ENCODE assay signal across 15 cellular contexts in genomic region chr3:113254171-113254947, GRCh38. TPM values are rescaled to one million over a fixed set of nuclear protein-coding genes. Genes with fewer than 3 reads are reported as not detected.
DNase-seq lines count a peak whose midpoint lies in the region; ATAC-seq and TF ChIP-seq lines count a peak whose summit lies in the region.
"Had no signal": no experiment of that assay in that cellular context is flagged by ENCODE, and none has a peak within 500 bp of the region (broad histone marks: within the 10 kb centered on the region; RNA-seq: fewer than 3 reads in every experiment).

No MANE protein-coding gene starts in this region.

- no peaks in the 10 kb centered on the region for H3K79me2 ChIP-seq in trophoblast cell (ENCODE audit: control insufficient read depth, insufficient read depth, low read length, poor library complexity)

- H2BK12ac ChIP-seq in trophoblast cell (ENCODE audit: low read length): no peak overlapping the region

- no peak overlapping the region for H4K8ac ChIP-seq in trophoblast cell (ENCODE audit: low read depth, low read length)

- no peak overlapping the region for H3K9ac ChIP-seq in trophoblast cell (ENCODE audit: low read length)

- H3K27me3 ChIP-seq in esophagus (ENCODE audit: control insufficient read depth in 1 of 2, insufficient read depth in 2 of 2, low read length in 2 of 2): no peaks in the 10 kb centered on the region
- no peaks in the 10 kb centered on the region for H3K27me3 ChIP-seq in testis
- H3K27me3 ChIP-seq in trophoblast cell (ENCODE audit: insufficient read depth, low read length): no peaks in the 10 kb centered on the region

- H3K14ac ChIP-seq in trophoblast cell (ENCODE audit: low read length): no peak overlapping the region

- no peaks in the 10 kb centered on the region for H3K79me1 ChIP-seq in trophoblast cell (ENCODE audit: low read length)

- no peak overlapping the region for H3K4me2 ChIP-seq in trophoblast cell (ENCODE audit: low read length)

- H4K12ac ChIP-seq in trophoblast cell (ENCODE audit: low read depth, low read length): no peak overlapping the region

- no peak overlapping the region for H3K23ac ChIP-seq in trophoblast cell (ENCODE audit: low read length)

- H3K4me1 Mint-ChIP-seq in activated T-cell treated with anti-CD3 and anti-CD28 coated beads, Interleukin-2, amount 50 U/mL, for 4 hours (ENCODE audit: low read depth): no peaks in the 10 kb centered on the region
- H3K4me1 Mint-ChIP-seq: stimulated activated naive CD8-positive, alpha-beta T cell treated with anti-CD3 and anti-CD28 coated beads, Interleukin-15, amount 100 ng/mL, for 72 hours had no signal

- no peak overlapping the region for H3K4ac ChIP-seq in trophoblast cell (ENCODE audit: low read depth, low read length)

- no peak overlapping the region for H3K18ac ChIP-seq in trophoblast cell (ENCODE audit: low read length)

- peak overlapping the region; percentile 57 to 64 for H3K27ac ChIP-seq in esophagus (ENCODE audit: low read depth in 2 of 2, low read length in 1 of 2)
- H3K27ac ChIP-seq in testis: peak overlapping the region; percentile 15 to 51
- no peak overlapping the region for H3K27ac ChIP-seq in trophoblast cell (ENCODE audit: low read depth, low read length)

- 34 to 55% methylated on average over 14 of the region's 14 CpGs for WGBS in esophagus, 2 donors
- 47 to 71% methylated on average over 14 of the region's 14 CpGs for WGBS in testis, 2 donors
- no CpG with 5 or more reads among the region's 14 CpGs for WGBS in trophoblast cell (ENCODE audit: extremely low coverage, insufficient coverage, insufficient read length)

- H3K27me3 Mint-ChIP-seq in activated T-cell treated with anti-CD3 and anti-CD28 coated beads, Interleukin-2, amount 50 U/mL, for 4 hours (ENCODE audit: low read depth): peaks cover 3% of the 10 kb centered on the region
- H3K27me3 Mint-ChIP-seq: CD4-positive, alpha-beta T cell; stimulated activated naive CD8-positive, alpha-beta T cell treated with anti-CD3 and anti-CD28 coated beads, Interleukin-15, amount 100 ng/mL, for 72 hours had no signal

- no peak overlapping the region for H4K91ac ChIP-seq in trophoblast cell (ENCODE audit: low read depth, low read length)

- intact Hi-C loops in testis (cut with DNase I; ENCODE audit: low total_unique reads): no loop called here

- no peak for TF ChIP-seq CTCF in testis (IDR thresholded peaks at IDR 0.05)

- H2BK5ac ChIP-seq in trophoblast cell (ENCODE audit: low read depth, low read length, poor library complexity): no peak overlapping the region

- ATAC-seq in GM19455 (IDR thresholded peaks at IDR 0.05; ENCODE audit: unreplicated experiment): no peak
- no peak for ATAC-seq in activated T-cell treated with anti-CD3 and anti-CD28 coated beads, Interleukin-2, amount 50 U/mL, for 4 hours
- ATAC-seq: stimulated activated naive CD8-positive, alpha-beta T cell treated with anti-CD3 and anti-CD28 coated beads, Interleukin-15, amount 100 ng/mL, for 72 hours had no signal

- no peak overlapping the region for H2BK120ac ChIP-seq in trophoblast cell (ENCODE audit: insufficient read depth, low read length, poor library complexity)

- no peaks in the 10 kb centered on the region for H3K36me3 Mint-ChIP-seq in activated T-cell treated with anti-CD3 and anti-CD28 coated beads, Interleukin-2, amount 50 U/mL, for 4 hours (ENCODE audit: insufficient read depth)

- H3K4me1 ChIP-seq in esophagus (ENCODE audit: control insufficient read depth in 2 of 2, insufficient read depth in 2 of 2, low read length in 1 of 2) (peaks cover 9 to 15% of the 10 kb centered on the region in 2 donors), testis (peaks cover 16% of the 10 kb centered on the region), trophoblast cell (ENCODE audit: control insufficient read depth in 1 of 2, insufficient read depth in 2 of 2, low read length in 2 of 2) (no peaks in the 10 kb centered on the region)

- DNase-seq in NCI-H446 treated with DMSO at 0.1 percent for 48 hours (lab: John Stamatoyannopoulos, UW) (peak; percentile 75), midbrain (lab: John Stamatoyannopoulos, UW) (peak; percentile 16), testis (no peak), NCI-H2107 treated with DMSO at 0.1 percent for 48 hours (lab: John Stamatoyannopoulos, UW; ENCODE audit: unreplicated experiment) (no peak), trophoblast cell (no peak)
- no peak for DNase-seq in activated T-cell treated with anti-CD3 and anti-CD28 coated beads, Interleukin-2, amount 50 U/mL, for 4 hours
- DNase-seq: activated CD4-positive, alpha-beta T cell treated with anti-CD3 and anti-CD28 coated beads for 4 hours; CD4-positive, alpha-beta T cell; NCI-H1694; OCI-M1; stimulated activated naive CD8-positive, alpha-beta T cell treated with anti-CD3 and anti-CD28 coated beads, Interleukin-15, amount 100 ng/mL, for 72 hours had no signal

- no peak for TF ChIP-seq POLR2A in testis (IDR thresholded peaks at IDR 0.05)

- H3K4me3 Mint-ChIP-seq in activated T-cell treated with anti-CD3 and anti-CD28 coated beads, Interleukin-2, amount 50 U/mL, for 4 hours: no peak overlapping the region
- H3K4me3 Mint-ChIP-seq: CD4-positive, alpha-beta T cell; stimulated activated naive CD8-positive, alpha-beta T cell treated with anti-CD3 and anti-CD28 coated beads, Interleukin-15, amount 100 ng/mL, for 72 hours; T-helper 1 cell treated with Interleukin-12 subunit alpha and Interleukin-12 subunit beta and Interleukin-4 antibody, amounts not matched to agents 30 μg/mL and 1 μg/mL, for 36 hours had no signal

- H3K9me3 ChIP-seq in esophagus (ENCODE audit: control insufficient read depth in 2 of 2, insufficient read depth in 1 of 2, low read depth in 1 of 2, low read length in 1 of 2): no peaks in the 10 kb centered on the region
- no peaks in the 10 kb centered on the region for H3K9me3 ChIP-seq in testis
- H3K9me3 ChIP-seq in trophoblast cell (ENCODE audit: insufficient read depth, low read depth, low read length): no peaks in the 10 kb centered on the region

- peaks cover 4 to 7% of the 10 kb centered on the region in 2 donors for H3K36me3 ChIP-seq in esophagus (ENCODE audit: control insufficient read depth in 2 of 2, insufficient read depth in 2 of 2, low read length in 1 of 2)
- no peaks in the 10 kb centered on the region for H3K36me3 ChIP-seq in testis (ENCODE audit: low read depth, missing control alignments)
- peaks cover 35 to 54% of the 10 kb centered on the region in 2 experiments for H3K36me3 ChIP-seq in trophoblast cell (ENCODE audit: control insufficient read depth in 1 of 2, insufficient read depth in 2 of 2, low read length in 2 of 2)

- no peak overlapping the region for H2AK5ac ChIP-seq in trophoblast cell (ENCODE audit: low read length)

- no peaks in the 10 kb centered on the region for H3K9me3 Mint-ChIP-seq in activated T-cell treated with anti-CD3 and anti-CD28 coated beads, Interleukin-2, amount 50 U/mL, for 4 hours
- H3K9me3 Mint-ChIP-seq: CD4-positive, alpha-beta T cell; stimulated activated naive CD8-positive, alpha-beta T cell treated with anti-CD3 and anti-CD28 coated beads, Interleukin-15, amount 100 ng/mL, for 72 hours; T-helper 1 cell treated with Interleukin-12 subunit alpha and Interleukin-12 subunit beta and Interleukin-4 antibody, amounts not matched to agents 30 μg/mL and 1 μg/mL, for 36 hours had no signal

- H3K4me3 ChIP-seq in esophagus (ENCODE audit: low read depth in 1 of 2, low read length in 2 of 2) (no peak overlapping the region), testis (no peak overlapping the region), trophoblast cell (ENCODE audit: low read depth, low read length) (no peak overlapping the region)

- H2AFZ ChIP-seq in trophoblast cell (ENCODE audit: insufficient read depth, low read length, poor library complexity): no peak overlapping the region

RNA-seq across cellular contexts. Expression of gene BOC, which starts 43.0 kb away (rescaled TPM):
- polyA plus RNA-seq in esophagus (10 to 100 TPM; 26.6 to 29.6 TPM), testis (ENCODE audit: insufficient read depth, low read depth, low replicate concordance) (28.4 TPM)
- total RNA-seq in testis: 10 to 100 TPM; 24.5 to 33.6 TPM
- under 1 TPM in 2 of 3 donors, not detected in 1; 0.18 to 0.35 TPM for total RNA-seq in activated T-cell treated with anti-CD3 and anti-CD28 coated beads, Interleukin-2, amount 50 U/mL, for 4 hours
- 43.4 and 43.9 TPM in 2 replicates for polyA plus RNA-seq in trophoblast cell (2013)
- total RNA-seq: CD4-positive, alpha-beta T cell; lung microvascular endothelial cell had no signal

Comparison
In these comparisons a context has a peak if more than half of its experiments do, and no peak if none do; other contexts are left out.
1. DNase-seq: peak in NCI-H446 treated with DMSO at 0.1 percent for 48 hours (single experiment) and midbrain (single experiment); none in testis (single experiment), activated T-cell treated with anti-CD3 and anti-CD28 coated beads, Interleukin-2, amount 50 U/mL, for 4 hours (single experiment), NCI-H2107 treated with DMSO at 0.1 percent for 48 hours (single experiment) and trophoblast cell (0 of 2).
2. RNA of gene BOC, which starts 43.0 kb away (total RNA-seq): 24.5 to 33.6 TPM in testis; 0.18 to 0.35 TPM in activated T-cell treated with anti-CD3 and anti-CD28 coated beads, Interleukin-2, amount 50 U/mL, for 4 hours; every median in the first group is over 10 times any median in the second.